Comparison of ENCODE assay signal across 14 cellular contexts in genomic region chr5:138054863-138055558, GRCh38. TPM values are rescaled to one million over a fixed set of nuclear protein-coding genes. Genes with fewer than 3 reads are reported as not detected.
DNase-seq lines count a peak whose midpoint lies in the region; ATAC-seq and TF ChIP-seq lines count a peak whose summit lies in the region.
"Had no signal": no experiment of that assay in that cellular context is flagged by ENCODE, and none has a peak within 500 bp of the region (broad histone marks: within the 10 kb centered on the region; RNA-seq: fewer than 3 reads in every experiment).

No MANE protein-coding gene starts in this region.

- H3K4me3 ChIP-seq in HUES6 (ENCODE audit: low read depth, low read length) (0 out of 2 replicates have a peak overlapping the region, but pooled peaks have one; percentile 14), hepatocyte (no peak overlapping the region)
- H3K4me3 ChIP-seq: mucosa of descending colon had no signal

- H4K20me1 ChIP-seq in hepatocyte (ENCODE audit: insufficient read depth, poor library complexity, severe bottlenecking), result no peaks in the 10 kb centered on the region

- 35% methylated on average over 13 of the region's 13 CpGs for WGBS in hepatocyte (ENCODE audit: low lambda C conversion rate, missing lambda C conversion rate)

- H3K9me3 ChIP-seq in HUES6 (ENCODE audit: control insufficient read depth, insufficient read depth, low read depth, low read length) (no peaks in the 10 kb centered on the region), hepatocyte (ENCODE audit: low read depth) (no peaks in the 10 kb centered on the region)
- H3K9me3 ChIP-seq: mucosa of descending colon had no signal

- H3K9me2 ChIP-seq in hepatocyte (replicated peaks; ENCODE audit: insufficient read depth), result no peaks in the 10 kb centered on the region

- intact Hi-C loops in posterior cingulate gyrus (cut with DNase I), result no loop called here

- ATAC-seq in HG03196 (IDR thresholded peaks at IDR 0.05; ENCODE audit: unreplicated experiment), result no peak
- ATAC-seq in HG02840 (IDR thresholded peaks at IDR 0.05; ENCODE audit: low FRiP score, unreplicated experiment), result no peak
- ATAC-seq: activated CD8-positive, alpha-beta T cell treated with anti-CD3 and anti-CD28 coated beads, Interleukin-2, amount 10 ng/mL, durations not matched to agents 7 days and 5 days; mucosa of descending colon; stimulated activated effector memory CD8-positive, alpha-beta T cell treated with anti-CD3 and anti-CD28 coated beads, Interleukin-12 subunit alpha, Interleukin-12 subunit beta, amount 100 ng/mL, for 72 hours had no signal

- no peak for TF ChIP-seq CTCF in hepatocyte (IDR thresholded peaks at IDR 0.05; ENCODE audit: poor library complexity)

- H3K27ac ChIP-seq in HUES6 (ENCODE audit: low read depth, low read length) (no peak overlapping the region), hepatocyte (no peak overlapping the region)

- no peaks in the 10 kb centered on the region for H3K79me2 ChIP-seq in hepatocyte

- peak overlapping the region; percentile 36 for H3K4me2 ChIP-seq in hepatocyte

- no peak overlapping the region for H2AFZ ChIP-seq in hepatocyte

- DNase-seq in amygdala (lab: John Stamatoyannopoulos, UW) (peak in 51 of 56 donors; percentile 10 to 83 (median 53)), hepatocyte (ENCODE audit: low spot score) (no peak), posterior cingulate gyrus (peak in 7 of 10 donors; percentile 33 to 82 (median 52)), DMS53 (lab: John Stamatoyannopoulos, UW) (no peak), NCI-H1048 (lab: John Stamatoyannopoulos, UW) (no peak)
- DNase-seq: activated CD8-positive, alpha-beta T cell treated with anti-CD3 and anti-CD28 coated beads, Interleukin-2, amount 10 ng/mL, durations not matched to agents 7 days and 5 days; COR-L47; mucosa of descending colon; NCI-H524 treated with DMSO at 0.1 percent for 48 hours; SW 1271 had no signal

- H3K36me3 ChIP-seq in HUES6 (ENCODE audit: control insufficient read depth, insufficient read depth, low read length), result no peaks in the 10 kb centered on the region
- no peaks in the 10 kb centered on the region for H3K36me3 ChIP-seq in hepatocyte (replicated peaks; ENCODE audit: insufficient read depth, low read depth)

- no peak overlapping the region for H3K9ac ChIP-seq in HUES6 (ENCODE audit: low read length)

- H3K4me1 ChIP-seq in HUES6 (ENCODE audit: control insufficient read depth, insufficient read depth, low read length), result no peaks in the 10 kb centered on the region
- no peaks in the 10 kb centered on the region for H3K4me1 ChIP-seq in hepatocyte (ENCODE audit: insufficient read depth)

- H3K27me3 ChIP-seq in HUES6 (ENCODE audit: control insufficient read depth, insufficient read depth, low read length) (no peaks in the 10 kb centered on the region), hepatocyte (no peaks in the 10 kb centered on the region)

RNA-seq across cellular contexts. Expression of gene FAM13B, which starts 22.1 kb away (rescaled TPM):
- total RNA-seq in hepatocyte, result 19.6 and 22.7 TPM in 2 replicates
- 8.1 and 9.4 TPM in 2 replicates for polyA plus RNA-seq in hepatocyte

RNA-seq across cellular contexts. Expression of gene WNT8A, which starts 28.8 kb away (rescaled TPM):
- total RNA-seq in hepatocyte, result not detected in 2 replicates
- polyA plus RNA-seq in hepatocyte, result not detected in 2 replicates
- total RNA-seq: activated CD8-positive, alpha-beta T cell treated with anti-CD3 and anti-CD28 coated beads, Interleukin-2, amount 10 ng/mL, durations not matched to agents 7 days and 5 days; mucosa of descending colon had no signal

Comparison
In these comparisons a context has a peak if more than half of its experiments do, and no peak if none do; other contexts are left out.
1. DNase-seq: peak in amygdala (51 of 56) and posterior cingulate gyrus (7 of 10); none in hepatocyte (single experiment), DMS53 (single experiment) and NCI-H1048 (single experiment).